Comparison of ENCODE assay signal across 8 cellular contexts in genomic region chr6:30717129-30717844, GRCh38. TPM values are rescaled to one million over a fixed set of nuclear protein-coding genes. Genes with fewer than 3 reads are reported as not detected.
DNase-seq lines count a peak whose midpoint lies in the region; ATAC-seq, FAIRE-seq and TF ChIP-seq lines count a peak whose summit lies in the region.

Gene MDC1, minus strand, starts transcription at chr6:30717281. Its CDS starts 2,106 bp downstream, at chr6:30715175.

- intact Hi-C loops in transverse colon (cut with DNase I; ENCODE audit: low total_unique reads) = loop anchor here (2.0 kb wide), 1 partner anchor 30 kb away; the partner anchor contains the start of gene PPP1R18

- FAIRE-seq in GM12891 (lab: Jason Lieb, UNC) = peak; percentile 99

- H3K9me3 ChIP-seq in cardiac muscle cell (ENCODE audit: low read depth) = no peaks in the 10 kb centered on the region
- H3K9me3 ChIP-seq in trophoblast cell (ENCODE audit: insufficient read depth, low read depth, low read length) = peaks cover 1% of the 10 kb centered on the region
- no peaks in the 10 kb centered on the region for H3K9me3 ChIP-seq in transverse colon

- peak within 1 kb of the TSS; percentile 95 to 98 (median 97) for H3K4me3 Mint-ChIP-seq in T-cell

- no peaks in the 10 kb centered on the region for H3K9me3 Mint-ChIP-seq in T-cell

- H3K4me1 Mint-ChIP-seq in T-cell = peaks cover 51 to 63% (median 53%) of the 10 kb centered on the region in 3 donors

- peaks cover 29% of the 10 kb centered on the region for H3K36me3 Mint-ChIP-seq in T-cell

- peak within 1 kb of the TSS; percentile 62 for H2BK12ac ChIP-seq in trophoblast cell (ENCODE audit: low read length)

- peak within 1 kb of the TSS; percentile 85 for H4K12ac ChIP-seq in trophoblast cell (ENCODE audit: low read depth, low read length)

- peaks cover 27% of the 10 kb centered on the region for H3K79me1 ChIP-seq in trophoblast cell (ENCODE audit: low read length)

- TF ChIP-seq POLR2A in GM12891 (IDR thresholded peaks at IDR 0.05; ENCODE audit: low read depth, low read length) (peak; percentile 97), transverse colon (IDR thresholded peaks at IDR 0.05) (peak; percentile 91)

- H3K36me3 ChIP-seq in cardiac muscle cell = peaks cover 18% of the 10 kb centered on the region
- H3K36me3 ChIP-seq in trophoblast cell (ENCODE audit: control insufficient read depth in 1 of 2, insufficient read depth in 2 of 2, low read length in 2 of 2) = peaks cover 21 to 23% of the 10 kb centered on the region in 2 experiments
- H3K36me3 ChIP-seq in transverse colon = peaks cover 0 to 12% (median 3%) of the 10 kb centered on the region in 4 donors

- peak within 1 kb of the TSS; percentile 79 for H3K9ac ChIP-seq in trophoblast cell (ENCODE audit: low read length)

- H3K18ac ChIP-seq in trophoblast cell (ENCODE audit: low read length) = peak within 1 kb of the TSS; percentile 76

- H3K27me3 ChIP-seq in cardiac muscle cell = no peaks in the 10 kb centered on the region
- H3K27me3 ChIP-seq in trophoblast cell (ENCODE audit: insufficient read depth, low read length) = no peaks in the 10 kb centered on the region
- H3K27me3 ChIP-seq in transverse colon = no peaks in the 10 kb centered on the region

- DNase-seq in GM12891 (ENCODE audit: insufficient read length, low spot score) = peak; percentile 79
- DNase-seq in NCI-H1436 treated with DMSO at 0.1 percent for 48 hours (lab: John Stamatoyannopoulos, UW) = peak; percentile 99
- peak; percentile 92 to 100 (median 99) for DNase-seq in T-cell
- DNase-seq in cardiac muscle cell (ENCODE audit: low read depth in 1 of 2, low spot score in 1 of 2) = peak; percentile 100
- DNase-seq in trophoblast cell = peak; percentile 100
- peak; percentile 99 for DNase-seq in transverse colon

- H3K27ac Mint-ChIP-seq in T-cell = peak within 1 kb of the TSS; percentile 99

- peak within 1 kb of the TSS; percentile 73 for H4K8ac ChIP-seq in trophoblast cell (ENCODE audit: low read depth, low read length)

- peak within 1 kb of the TSS; percentile 66 for H3K4ac ChIP-seq in trophoblast cell (ENCODE audit: low read depth, low read length)

- TF ChIP-seq CTCF in cardiac muscle cell (IDR thresholded peaks at IDR 0.05; ENCODE audit: low read depth, low read length) = peak; percentile 31
- peak; percentile 17 to 79 (median 43) for TF ChIP-seq CTCF in transverse colon (IDR thresholded peaks at IDR 0.05)

- H2BK120ac ChIP-seq in trophoblast cell (ENCODE audit: insufficient read depth, low read length, poor library complexity) = peak within 1 kb of the TSS; percentile 65

- POLR2A ChIA-PET in T-cell (lab: Charles Lee) = interaction anchor here (0.6 to 1.2 kb wide), 9 partner anchors 29 to 185 kb away, joined by 3 to 14 read pairs (median 3); no protein-coding TSS in a partner anchor

- H3K4me2 ChIP-seq in trophoblast cell (ENCODE audit: low read length) = peak within 1 kb of the TSS; percentile 67

- H3K27me3 Mint-ChIP-seq in T-cell = no peaks in the 10 kb centered on the region

- H4K91ac ChIP-seq in trophoblast cell (ENCODE audit: low read depth, low read length) = peak within 1 kb of the TSS; percentile 91

- peaks cover 20% of the 10 kb centered on the region for H3K79me2 ChIP-seq in trophoblast cell (ENCODE audit: control insufficient read depth, insufficient read depth, low read length, poor library complexity)

- H3K4me3 ChIP-seq in cardiac muscle cell = peak within 1 kb of the TSS; percentile 50
- peak within 1 kb of the TSS; percentile 74 for H3K4me3 ChIP-seq in trophoblast cell (ENCODE audit: low read depth, low read length)
- H3K4me3 ChIP-seq in transverse colon = peak within 1 kb of the TSS; percentile 50 to 69 (median 60)

- H3K4me1 ChIP-seq in cardiac muscle cell (ENCODE audit: low read depth) (peaks cover 6% of the 10 kb centered on the region), trophoblast cell (ENCODE audit: control insufficient read depth in 1 of 2, insufficient read depth in 2 of 2, low read length in 2 of 2) (peaks cover 2 to 5% of the 10 kb centered on the region in 2 experiments), transverse colon (peaks cover 4 to 39% (median 34%) of the 10 kb centered on the region in 4 donors)

- CTCF ChIA-PET in T-cell (lab: Charles Lee) = interaction anchor here (0.6 to 9.1 kb wide), 9 partner anchors 14 to 824 kb away, joined by 3 to 254 read pairs (median 3); partner anchors contain the start of gene DHX16 (in 1 of the 2)

- H3K27ac ChIP-seq in adipose tissue (ENCODE audit: low read depth, low read length) (peak within 1 kb of the TSS; percentile 89), cardiac muscle cell (peak within 1 kb of the TSS; percentile 93), trophoblast cell (ENCODE audit: low read depth, low read length) (peak within 1 kb of the TSS; percentile 65), transverse colon (peak within 1 kb of the TSS; percentile 93 to 99 (median 98))

- WGBS in adipose tissue, 3 donors = 0 to 1% (median 0%) methylated on average over 48 of the region's 48 CpGs
- no CpG with 5 or more reads among the region's 48 CpGs for WGBS in trophoblast cell (ENCODE audit: extremely low coverage, insufficient coverage, insufficient read length)
- 0% methylated on average over 42 of the region's 48 CpGs; no CpG with 5 or more reads in 1 of the 2 donors for WGBS in transverse colon (ENCODE audit: low coverage in 1 of 2), 2 donors

- H2AK5ac ChIP-seq in trophoblast cell (ENCODE audit: low read length) = peak within 1 kb of the TSS; percentile 67

- H2AFZ ChIP-seq in trophoblast cell (ENCODE audit: insufficient read depth, low read length, poor library complexity) = peak within 1 kb of the TSS; percentile 63

- in situ Hi-C loops in transverse colon (cut with MboI; ENCODE audit: low pct_ligation_motif_present in 1 of 4, low pct_unique_long_range_greater_than_20kb in 1 of 4, low sequenced_read_pairs in 3 of 4) = loop anchor here in 1 of 4 donors (5.0 kb wide), 1 partner anchor 35 kb away; no protein-coding TSS in a partner anchor

- peak; percentile 64 for ATAC-seq in HG02840 (IDR thresholded peaks at IDR 0.05; ENCODE audit: low FRiP score, unreplicated experiment)
- peak; percentile 75 to 78 (median 77) for ATAC-seq in T-cell (replicated peaks in 1 of 4)

- H3K23ac ChIP-seq in trophoblast cell (ENCODE audit: low read length) = no peak within 1 kb of the TSS

- H3K14ac ChIP-seq in trophoblast cell (ENCODE audit: low read length) = peak within 1 kb of the TSS; percentile 82

- no peak for TF ChIP-seq EP300 in transverse colon (IDR thresholded peaks at IDR 0.05; ENCODE audit: low read depth)

- H2BK5ac ChIP-seq in trophoblast cell (ENCODE audit: low read depth, low read length, poor library complexity) = peak within 1 kb of the TSS; percentile 65

TF ChIP-seq in GM12891, 5 proteins besides CTCF, POLR2A, EP300 and RAD21:
- TF ChIP-seq TAF1 (IDR thresholded peaks at IDR 0.05; ENCODE audit: low read depth, low read length) (peak; percentile 96), SPI1 (IDR thresholded peaks at IDR 0.05; ENCODE audit: low read depth, low read length) (no peak), POU2F2 (IDR thresholded peaks at IDR 0.05; ENCODE audit: low read depth, low read length) (peak; percentile 81), POLR2AphosphoS5 (IDR thresholded peaks at IDR 0.05; ENCODE audit: low read depth, low read length) (peak; percentile 89), PAX5 (IDR thresholded peaks at IDR 0.05; ENCODE audit: insufficient read depth, low read length, severe bottlenecking) (peak; percentile 75)

RNA-seq across cellular contexts. Expression of gene MDC1, which starts in this region (rescaled TPM):
- 31.0 TPM for polyA plus RNA-seq in GM12891 (2012; ENCODE audit: low read depth, missing spikeins)
- total RNA-seq in T-cell (10 to 100 TPM; 42.3 to 69.7 (median 53.4) TPM), cardiac muscle cell (14.3 and 21.9 TPM in 2 replicates), transverse colon (10 to 100 TPM in 2 of 4 donors, 1 to 10 TPM in 2; 3.1 to 13.5 (median 9.7) TPM)
- polyA plus RNA-seq in adipose tissue (10 to 100 TPM in 1 of 3 donors, 1 to 10 TPM in 2; 7.4 to 12.7 (median 7.8) TPM), cardiac muscle cell (30.0 and 44.1 TPM in 2 replicates)
- polyA plus RNA-seq in trophoblast cell (2013) = 29.1 and 32.3 TPM in 2 replicates

Comparison
In these comparisons a context has a peak if more than half of its experiments do, and no peak if none do; other contexts are left out.
1. Peak in every context shown above with its lines: DNase-seq, ATAC-seq, H3K4me3 ChIP-seq and H3K27ac ChIP-seq.